23 cellular contexts compared by ENCODE assay signal in the genomic region with DNA sequence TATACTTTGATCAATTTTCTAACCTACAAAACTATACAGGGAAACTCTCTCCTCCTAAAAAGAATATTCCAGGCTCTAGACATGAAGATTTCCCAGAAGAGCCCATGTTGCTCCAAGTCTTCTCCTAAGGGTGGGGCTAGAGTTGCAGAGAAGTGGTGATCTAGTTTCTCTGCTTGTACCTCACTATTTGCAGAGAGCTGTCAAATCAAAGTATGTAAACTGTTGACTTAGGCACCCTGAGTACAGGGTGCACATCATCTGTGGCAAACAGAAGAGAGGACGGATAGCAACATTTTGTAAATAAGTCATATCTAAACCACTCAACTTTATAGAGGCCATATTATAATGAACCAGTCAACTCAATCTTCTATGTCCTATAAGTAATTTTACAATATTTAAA.
"Had no signal": no experiment of that assay in that cellular context is flagged by ENCODE, and none has a peak within 500 bp of the region (broad histone marks: within the 10 kb centered on the region; RNA-seq: fewer than 3 reads in every experiment).

No MANE protein-coding gene starts in this region.

- H3K4me2 ChIP-seq: KMS-11, SK-N-SH had no signal

- H3K9me3 ChIP-seq: MG63, SK-N-SH had no signal

- H3K4me3 ChIP-seq: MG63 had no signal

- H3K9ac ChIP-seq: KMS-11, SK-N-SH had no signal

- FAIRE-seq: RCC 7860 had no signal

- H3K36me3 ChIP-seq: MG63 had no signal

- H3K27me3 ChIP-seq: MG63 had no signal

- H3K27ac ChIP-seq: KMS-11, RWPE1 had no signal

- DNase-seq: IMR-90, Kasumi-1, MG63, NCI-H1092, NCI-H1105 treated with DMSO at 0.1 percent for 48 hours, NCI-H1417 treated with DMSO at 0.1 percent for 48 hours, NCI-H146, NCI-H1694 treated with DMSO at 0.1 percent for 48 hours, NCI-H1930, NCI-H2081, NCI-H2171, NCI-H226, NCI-H446, NCI-H510A, NCI-H524 treated with DMSO at 0.1 percent for 48 hours, NCI-H69, NCI-H774, SHP77, SK-N-SH, SW 1271 had no signal
